In the genomic region with DNA sequence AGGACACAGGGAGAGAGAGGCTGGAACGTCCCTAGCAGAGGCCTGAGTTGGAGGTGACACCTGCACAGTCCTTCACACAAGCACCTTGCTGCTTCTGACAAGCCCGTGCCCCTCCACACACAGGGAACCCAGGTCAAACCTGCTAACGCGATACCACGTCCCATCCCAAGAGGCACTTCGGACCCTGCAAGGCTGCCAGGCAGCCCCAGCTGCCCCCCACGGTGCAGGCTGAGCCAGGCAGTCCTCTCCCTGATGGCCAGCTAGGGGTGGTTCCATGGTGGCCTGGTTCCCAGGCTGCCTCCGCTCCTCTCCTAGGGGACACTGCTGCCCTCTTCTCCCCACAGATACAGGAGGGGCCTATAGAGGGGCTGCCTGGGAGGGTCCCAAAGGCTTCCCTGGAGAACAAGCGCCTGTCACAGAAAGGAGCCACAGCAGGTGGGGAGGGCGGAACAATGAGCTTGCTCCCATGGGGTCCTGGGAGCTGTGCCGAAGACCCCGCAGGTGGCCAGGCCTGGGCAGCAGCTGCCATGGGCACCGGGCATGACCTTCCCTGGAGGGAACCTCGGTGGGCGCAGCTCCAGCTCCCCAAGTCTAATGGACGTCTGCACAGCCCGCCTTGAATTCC, we compare ENCODE assay signal across 1 cellular context.
TF ChIP-seq lines count a peak whose summit lies in the region.

No MANE protein-coding gene starts in this region.

TF ChIP-seq in H1, 55 proteins besides CTCF, POLR2A, EP300 and RAD21:
- TF ChIP-seq SRF (IDR thresholded peaks at IDR 0.05; ENCODE audit: low read depth, low read length) (no peak), YY1 (IDR thresholded peaks at IDR 0.05; ENCODE audit: low read depth, low read length) (no peak), KDM1A (IDR thresholded peaks at IDR 0.05; ENCODE audit: borderline replicate concordance, low read length) (no peak), KDM5A (IDR thresholded peaks at IDR 0.05; ENCODE audit: low read length) (no peak), EGR1 (IDR thresholded peaks at IDR 0.05; ENCODE audit: borderline replicate concordance, low read depth, low read length) (no peak), RFX5 (IDR thresholded peaks at IDR 0.05; ENCODE audit: borderline replicate concordance, low read depth, low read length) (no peak), POLR2AphosphoS5 (IDR thresholded peaks at IDR 0.05; ENCODE audit: low read depth, low read length) (no peak), GABPA (IDR thresholded peaks at IDR 0.05; ENCODE audit: borderline replicate concordance, insufficient read depth, low read length) (no peak), CBX5 (IDR thresholded peaks at IDR 0.05; ENCODE audit: low read depth, low read length) (no peak), SP1 (IDR thresholded peaks at IDR 0.05; ENCODE audit: low read depth, low read length) (no peak), TCF12 (IDR thresholded peaks at IDR 0.05; ENCODE audit: low read depth, low read length) (no peak)
- TF ChIP-seq, protein P1, sequence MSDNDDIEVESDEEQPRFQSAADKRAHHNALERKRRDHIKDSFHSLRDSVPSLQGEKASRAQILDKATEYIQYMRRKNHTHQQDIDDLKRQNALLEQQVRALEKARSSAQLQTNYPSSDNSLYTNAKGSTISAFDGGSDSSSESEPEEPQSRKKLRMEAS (IDR thresholded peaks at IDR 0.05), result no peak
